In genomic region chr7:84248267-84248666, GRCh38 we compare ENCODE assay signal across 1 cellular context.
TF ChIP-seq lines count a peak whose summit lies in the region.

No MANE protein-coding gene starts in this region.

TF ChIP-seq in GM12878, 131 proteins besides CTCF, POLR2A, EP300 and RAD21 (continued from another document):
- TF ChIP-seq NR2C1 (IDR thresholded peaks at IDR 0.05) = no peak
- TF ChIP-seq MEF2B (IDR thresholded peaks at IDR 0.05; ENCODE audit: partially characterized antibody, poor library complexity, severe bottlenecking) = no peak
- 0 out of 2 replicates have a peak, but pooled peaks have one; percentile 17 for TF ChIP-seq ATF7 (IDR thresholded peaks at IDR 0.05; ENCODE audit: low read depth)
- TF ChIP-seq RFX5 (IDR thresholded peaks at IDR 0.05; ENCODE audit: low read depth, low read length) = 0 out of 2 replicates have a peak, but pooled peaks have one; percentile 50
- TF ChIP-seq TARDBP (IDR thresholded peaks at IDR 0.05; ENCODE audit: borderline replicate concordance) = no peak
- TF ChIP-seq ZNF217 (IDR thresholded peaks at IDR 0.05) = no peak
- TF ChIP-seq ZNF274 (IDR thresholded peaks at IDR 0.05; ENCODE audit: insufficient read depth, insufficient read length) = no peak
- TF ChIP-seq BHLHE40 (IDR thresholded peaks at IDR 0.05; ENCODE audit: borderline replicate concordance in 1 of 2, low read depth in 2 of 2, low read length in 1 of 2) = peak; percentile 86 to 88
- TF ChIP-seq MTA2 (IDR thresholded peaks at IDR 0.05; ENCODE audit: low read depth) = peak; percentile 41; the same call in 1 of the 2 replicates
- TF ChIP-seq PRDM15 (CRISPR knock-in tag; IDR thresholded peaks at IDR 0.05) = no peak
